8 cellular contexts compared by ENCODE assay signal in the genomic region with DNA sequence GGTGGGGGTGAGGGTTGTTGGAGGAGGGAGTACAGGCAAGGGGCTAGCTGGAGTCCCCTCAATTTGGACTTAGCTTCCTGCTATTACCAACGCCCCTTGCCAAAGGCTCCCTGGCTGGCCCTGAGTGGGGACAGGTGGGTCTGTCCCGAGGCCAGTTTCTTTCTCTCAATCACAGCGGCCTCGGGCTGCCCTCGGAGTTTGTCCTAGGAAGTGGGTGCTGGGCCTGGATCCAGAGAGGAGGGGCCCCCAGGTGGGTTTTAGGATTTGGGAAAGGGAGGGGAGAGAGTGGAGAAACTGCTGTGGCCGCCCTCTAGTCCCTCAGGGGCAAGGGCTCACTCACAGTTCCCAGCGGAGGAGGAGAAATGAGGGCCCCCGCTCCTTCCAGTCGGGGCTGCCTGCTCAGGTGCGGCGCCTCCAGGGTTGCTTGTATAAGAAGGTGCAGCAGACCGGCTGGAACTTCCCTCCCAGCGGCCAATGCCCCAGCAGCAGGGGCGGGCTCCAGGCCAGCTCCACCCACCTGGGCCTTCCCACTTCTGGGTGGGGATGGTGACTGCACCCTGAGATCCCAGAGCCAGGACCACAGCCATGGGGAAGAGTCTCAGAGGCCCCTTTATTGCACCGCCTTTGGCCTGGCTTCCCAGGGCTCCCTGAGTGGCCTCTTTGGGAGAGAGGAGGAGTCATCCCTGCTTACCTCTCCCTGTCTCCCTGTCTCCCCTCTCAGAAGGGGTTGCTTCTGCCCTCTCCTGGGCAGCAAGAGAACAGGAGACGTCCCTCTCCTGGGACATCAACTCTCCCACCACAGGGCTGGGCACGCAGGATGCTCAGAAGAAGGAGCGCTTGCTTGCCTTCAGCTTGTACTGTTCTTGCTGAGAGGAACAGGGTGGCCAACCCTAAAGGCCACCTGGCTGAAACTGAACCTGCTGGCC.
DNase-seq lines count a peak whose midpoint lies in the region; ATAC-seq and TF ChIP-seq lines count a peak whose summit lies in the region.

No MANE protein-coding gene starts in this region.

- no peaks in the 10 kb centered on the region for H3K9me3 Mint-ChIP-seq in type B pancreatic cell

- TF ChIP-seq RAD21 in Ishikawa (IDR thresholded peaks at IDR 0.05; ENCODE audit: low read depth): peak; percentile 56

- ATAC-seq in HG03354 (IDR thresholded peaks at IDR 0.05; ENCODE audit: poor library complexity, severe bottlenecking, unreplicated experiment) (no peak), GM21737 (IDR thresholded peaks at IDR 0.05; ENCODE audit: unreplicated experiment) (no peak), GM18861 (IDR thresholded peaks at IDR 0.05; ENCODE audit: unreplicated experiment) (no peak)

- peaks cover 18% of the 10 kb centered on the region for H3K4me1 Mint-ChIP-seq in type B pancreatic cell (ENCODE audit: unreplicated experiment)

- H3K36me3 Mint-ChIP-seq in type B pancreatic cell: peaks cover 4% of the 10 kb centered on the region

- TF ChIP-seq EP300 in Ishikawa (IDR thresholded peaks at IDR 0.05; ENCODE audit: borderline replicate concordance): no peak

- peak overlapping the region; percentile 58 for H3K27ac Mint-ChIP-seq in type B pancreatic cell

- peak overlapping the region; percentile 75 for H3K4me3 Mint-ChIP-seq in type B pancreatic cell

- peak; percentile 60 for TF ChIP-seq CTCF in type B pancreatic cell (conservative IDR thresholded peaks at IDR 0.05)

- peaks cover 34% of the 10 kb centered on the region for H3K27me3 Mint-ChIP-seq in type B pancreatic cell

- DNase-seq in GM03348 (ENCODE audit: low spot score) (peak; percentile 55), SK-N-DZ (ENCODE audit: low spot score) (peak; percentile 84), hepatic stellate cell (ENCODE audit: low spot score) (peak; percentile 82), type B pancreatic cell (ENCODE audit: extremely low spot score, unreplicated experiment) (no peak)

TF ChIP-seq in Ishikawa, 13 proteins besides CTCF, POLR2A, EP300 and RAD21:
- TF ChIP-seq, protein P1, sequence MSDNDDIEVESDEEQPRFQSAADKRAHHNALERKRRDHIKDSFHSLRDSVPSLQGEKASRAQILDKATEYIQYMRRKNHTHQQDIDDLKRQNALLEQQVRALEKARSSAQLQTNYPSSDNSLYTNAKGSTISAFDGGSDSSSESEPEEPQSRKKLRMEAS (IDR thresholded peaks at IDR 0.05): peak; percentile 25; the same call in 1 of the 2 replicates
- TF ChIP-seq TAF1 (IDR thresholded peaks at IDR 0.05; ENCODE audit: low read depth): peak; percentile 70
- no peak for TF ChIP-seq NFIC (IDR thresholded peaks at IDR 0.05)
TF ChIP-seq in Ishikawa: peak in this region for 2.
